ENCODE assay signal across 17 cellular contexts in the genomic region with DNA sequence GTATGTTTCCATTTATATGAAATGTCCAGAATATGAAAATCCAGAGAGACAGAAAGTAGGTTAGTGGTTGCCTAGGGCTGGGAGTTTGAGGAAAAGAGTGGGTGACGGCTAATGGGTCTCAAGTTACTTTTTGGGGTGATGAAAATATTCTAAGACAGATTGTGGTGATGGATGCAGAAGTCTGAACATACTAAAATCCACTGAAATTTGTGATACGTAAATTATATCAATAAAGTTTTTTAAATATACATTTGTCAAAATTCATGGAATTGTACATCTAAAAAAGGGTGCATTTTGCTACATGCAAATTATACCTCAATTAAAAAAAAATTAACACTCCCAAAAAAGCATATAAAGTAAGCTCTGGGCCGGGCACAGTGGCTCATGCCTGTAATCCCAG. TPM values are rescaled to one million over a fixed set of nuclear protein-coding genes. Genes with fewer than 3 reads are reported as not detected.
DNase-seq lines count a peak whose midpoint lies in the region; ATAC-seq, FAIRE-seq and TF ChIP-seq lines count a peak whose summit lies in the region.
"Had no signal": no experiment of that assay in that cellular context is flagged by ENCODE, and none has a peak within 500 bp of the region (broad histone marks: within the 10 kb centered on the region; RNA-seq: fewer than 3 reads in every experiment).

No MANE protein-coding gene starts in this region.

- H3K36me3 Mint-ChIP-seq in activated T-cell treated with anti-CD3 and anti-CD28 coated beads, Interleukin-2, amount 50 U/mL, for 72 hours (ENCODE audit: insufficient read depth in 2 of 2): peaks cover 2% of the 10 kb centered on the region in 2 donors
- H3K36me3 Mint-ChIP-seq: CD14-positive monocyte; CD4-positive, alpha-beta memory T cell had no signal

- TF ChIP-seq EP300 in GM12878 (IDR thresholded peaks at IDR 0.05; ENCODE audit: borderline replicate concordance in 1 of 2, control insufficient read depth in 1 of 2, low read depth in 2 of 2, low read length in 2 of 2): no peak

- no peak for DNase-seq in activated T-cell treated with anti-CD3 and anti-CD28 coated beads, Interleukin-2, amount 50 U/mL, for 72 hours
- no peak for DNase-seq in activated T-cell treated with anti-CD3 and anti-CD28 coated beads, Interleukin-2, amount 50 U/mL, for 1 hour
- peak; percentile 17 for DNase-seq in Karpas-422
- DNase-seq in GM12878 (ENCODE audit: low read depth, low spot score): no peak
- DNase-seq in cerebellum (ENCODE audit: low spot score): no peak
- DNase-seq in urothelium cell line (ENCODE audit: low spot score): no peak
- no peak for DNase-seq in ascending aorta (ENCODE audit: low spot score in 2 of 2)
- DNase-seq: 8988T; BE2C; CD4-positive, alpha-beta memory T cell; DMS153; DMS79; GDM1 had no signal

- no peaks in the 10 kb centered on the region for H3K79me2 ChIP-seq in Karpas-422 (ENCODE audit: low read length)
- no peaks in the 10 kb centered on the region for H3K79me2 ChIP-seq in GM12878 (ENCODE audit: control insufficient read depth, insufficient read depth, low read length)

- H3K36me3 ChIP-seq in Karpas-422 (ENCODE audit: insufficient read depth, low read length): no peaks in the 10 kb centered on the region
- no peaks in the 10 kb centered on the region for H3K36me3 ChIP-seq in GM12878 (ENCODE audit: control insufficient read depth in 2 of 2, insufficient read depth in 2 of 2, low read length in 1 of 2)
- no peaks in the 10 kb centered on the region for H3K36me3 ChIP-seq in ascending aorta
- H3K36me3 ChIP-seq: BE2C, HAP-1 had no signal

- H3K27ac ChIP-seq in Karpas-422 (ENCODE audit: low read length): no peak overlapping the region
- H3K27ac ChIP-seq in GM12878 (ENCODE audit: control insufficient read depth, insufficient read depth): no peak overlapping the region
- H3K27ac ChIP-seq in ascending aorta: no peak overlapping the region

- TF ChIP-seq RAD21 in GM12878 (IDR thresholded peaks at IDR 0.05; ENCODE audit: insufficient read depth, low read depth, low read length): no peak

- RAD21 ChIA-PET in GM12878 (lab: Charles Lee; ENCODE audit: unreplicated experiment): interaction anchor here (1.0 kb wide), 1 partner anchor 14 kb away, joined by 4 read pairs; no protein-coding TSS in a partner anchor

- no peaks in the 10 kb centered on the region for H3K9me2 ChIP-seq in Karpas-422 (replicated peaks; ENCODE audit: insufficient read depth, low read length)

- no peak for TF ChIP-seq POLR2A in GM12878 (IDR thresholded peaks at IDR 0.05; ENCODE audit: low read depth, low read length)

- no peaks in the 10 kb centered on the region for H3K27me3 Mint-ChIP-seq in activated T-cell treated with anti-CD3 and anti-CD28 coated beads, Interleukin-2, amount 50 U/mL, for 72 hours (ENCODE audit: low read depth)
- H3K27me3 Mint-ChIP-seq: CD4-positive, alpha-beta memory T cell had no signal

- POLR2A ChIA-PET in GM12878 (lab: Charles Lee): interaction anchor here (0.6 to 3.2 kb wide), 8 partner anchors 8 to 1129 kb away, joined by 4 to 17 read pairs (median 8); partner anchors contain the start of gene DDIT4

- H3K4me2 ChIP-seq in Karpas-422 (ENCODE audit: low read depth, low read length, poor library complexity, severe bottlenecking): no peak overlapping the region
- no peak overlapping the region for H3K4me2 ChIP-seq in GM12878 (ENCODE audit: control insufficient read depth, insufficient read depth)

- no peaks in the 10 kb centered on the region for H3K9me3 Mint-ChIP-seq in activated T-cell treated with anti-CD3 and anti-CD28 coated beads, Interleukin-2, amount 50 U/mL, for 72 hours
- H3K9me3 Mint-ChIP-seq: CD14-positive monocyte; CD4-positive, alpha-beta memory T cell had no signal

- SMC1A ChIA-PET in GM12878 (lab: Charles Lee; ENCODE audit: uncharacterized antibody, unreplicated experiment): interaction anchor here (0.8 to 2.3 kb wide), 7 partner anchors 8 to 57 kb away, joined by 3 to 12 read pairs (median 3); no protein-coding TSS in a partner anchor

- intact Hi-C loops in GM12878 (cut with micrococcal nuclease; ENCODE audit: unreplicated experiment): no loop called here
- intact Hi-C loops in ascending aorta (cut with DNase I): no loop called here

- no peak overlapping the region for H2AFZ ChIP-seq in Karpas-422 (ENCODE audit: low read length)
- H2AFZ ChIP-seq in GM12878 (ENCODE audit: control insufficient read depth, low read depth, low read length): no peak overlapping the region

- BruUV-seq in GM12878 (replicated peaks; lab: Mats Ljungman, UMichigan): no TSS peak

- H3K4me3 Mint-ChIP-seq in activated T-cell treated with anti-CD3 and anti-CD28 coated beads, Interleukin-2, amount 50 U/mL, for 72 hours: no peak overlapping the region
- H3K4me3 Mint-ChIP-seq: CD14-positive monocyte; CD4-positive, alpha-beta memory T cell had no signal

- H3K4me1 ChIP-seq in Karpas-422 (ENCODE audit: low read length) (peaks cover 11% of the 10 kb centered on the region), GM12878 (ENCODE audit: control insufficient read depth, insufficient read depth, low read length) (peaks cover 16% of the 10 kb centered on the region), ascending aorta (peaks cover 0 to 3% of the 10 kb centered on the region in 2 donors)
- H3K4me1 ChIP-seq: BE2C, HAP-1 had no signal

- CTCF ChIA-PET in GM12878 (lab: Yijun Ruan, JAX): interaction anchor here (1.0 to 11.3 kb wide), 6 partner anchors 8 to 62 kb away, joined by 3 to 275 read pairs (median 6); partner anchors contain the start of gene DDIT4

- H3K27ac Mint-ChIP-seq in activated T-cell treated with anti-CD3 and anti-CD28 coated beads, Interleukin-2, amount 50 U/mL, for 72 hours: peak overlapping the region; percentile 4

- H3K9ac ChIP-seq in Karpas-422 (ENCODE audit: low read length) (no peak overlapping the region), GM12878 (ENCODE audit: control insufficient read depth, insufficient read depth, low read length) (no peak overlapping the region)

- H3K9me3 ChIP-seq in Karpas-422 (ENCODE audit: low read length) (no peaks in the 10 kb centered on the region), GM12878 (replicated peaks; ENCODE audit: control insufficient read depth, insufficient read depth, low read length) (no peaks in the 10 kb centered on the region; the same call in 1 of the 3 replicates), ascending aorta (no peaks in the 10 kb centered on the region)
- H3K9me3 ChIP-seq: BE2C, HAP-1 had no signal

- H3K4me1 Mint-ChIP-seq in activated T-cell treated with anti-CD3 and anti-CD28 coated beads, Interleukin-2, amount 50 U/mL, for 72 hours (ENCODE audit: low read depth): peaks cover 52% of the 10 kb centered on the region

- FAIRE-seq in GM12878 (lab: Jason Lieb, UNC) (no peak), urothelium cell line (lab: Jason Lieb, UNC) (no peak)
- FAIRE-seq: GM19239, H1 had no signal

- H3K27me3 ChIP-seq in Karpas-422 (ENCODE audit: low read length): no peaks in the 10 kb centered on the region
- no peaks in the 10 kb centered on the region for H3K27me3 ChIP-seq in GM12878 (replicated peaks in 1 of 2; ENCODE audit: control insufficient read depth in 2 of 2, insufficient read depth in 2 of 2, low read length in 1 of 2)
- H3K27me3 ChIP-seq in ascending aorta: no peaks in the 10 kb centered on the region
- H3K27me3 ChIP-seq: BE2C had no signal

- H3K4me3 ChIP-seq in Karpas-422 (ENCODE audit: low read length) (no peak overlapping the region), GM12878 (no peak overlapping the region), ascending aorta (no peak overlapping the region)
- H3K4me3 ChIP-seq: HAP-1 had no signal

- 69% methylated on average over 3 of the region's 3 CpGs for WGBS in GM12878 (ENCODE audit: insufficient coverage, insufficient replicate concordance, low lambda C conversion rate, missing lambda C conversion rate)

- H4K20me1 ChIP-seq in Karpas-422 (ENCODE audit: insufficient read depth, low read depth, low read length) (no peaks in the 10 kb centered on the region), GM12878 (ENCODE audit: control insufficient read depth, insufficient read depth) (no peaks in the 10 kb centered on the region)

- no peak for TF ChIP-seq CTCF in GM12878 (IDR thresholded peaks at IDR 0.05 in 2 of 3, conservative IDR thresholded peaks at IDR 0.05 in 1 of 3; ENCODE audit: control insufficient read depth in 2 of 3, extremely low read depth in 1 of 3, insufficient read depth in 1 of 3, low read depth in 3 of 3, low read length in 3 of 3)
- TF ChIP-seq CTCF in ascending aorta (IDR thresholded peaks at IDR 0.05): no peak

- in situ Hi-C loops in GM12878 (cut with MboI): no loop called here

- no peak for ATAC-seq in activated T-cell treated with anti-CD3 and anti-CD28 coated beads, Interleukin-2, amount 50 U/mL, for 72 hours (replicated peaks in 1 of 2)
- ATAC-seq in GM12878: no peak

RNA-seq across cellular contexts. Expression of gene DDIT4, which starts 9.4 kb away (rescaled TPM):
- total RNA-seq in activated T-cell treated with anti-CD3 and anti-CD28 coated beads, Interleukin-2, amount 50 U/mL, for 72 hours: 1,000 to 10,000 TPM; 1,119 to 1,202 TPM
- 331 and 583 TPM in 2 replicates for total RNA-seq in Karpas-422 (2014; rRNA removed; shearing (Covaris generic); ENCODE audit: low replicate concordance)
- 278 and 329 TPM in 2 replicates for total RNA-seq in GM12878 (2013; cell fraction: nucleolus; rRNA removed)
- 227 and 228 TPM in 2 replicates for total RNA-seq in GM12878 (2014; rRNA removed)
- 75.4 and 76.9 TPM in 2 replicates for total RNA-seq in GM12878 (2014; rRNA removed; fragmentation: Illumina TruSeq; extraction: Trizol)
- 192 and 210 TPM in 2 replicates for total RNA-seq in GM12878 (2021)
- 31.9 TPM for polyA plus RNA-seq in GM12878 (2011; ENCODE audit: low read depth)
- polyA plus RNA-seq in GM12878 (2011; rRNA removed): 181 and 277 TPM in 2 replicates
- polyA plus RNA-seq in GM12878 (2011; cell fraction: cytosol; rRNA removed): 307 and 319 TPM in 2 replicates
- polyA plus RNA-seq in GM12878 (2011; cell fraction: nucleus; rRNA removed): 445 and 463 TPM in 2 replicates
- 108 and 193 TPM in 2 replicates for polyA plus RNA-seq in GM12878 (2012)
- polyA plus RNA-seq in GM12878 (2014; fragmentation: Illumina TruSeq; extraction: Trizol): 35.2 and 44.5 TPM in 2 replicates
- polyA plus RNA-seq in GM12878 (2014; fragmentation: Nextera tagmentation; extraction: Ambion mirVana): 1 to 10 TPM; 2.1 to 5.0 TPM
- 174 and 190 TPM in 2 replicates for polyA plus RNA-seq in GM12878 (2014; rRNA removed)
- polyA plus RNA-seq in GM12878 (2016; fragmentation: Nextera tagmentation; extraction: Ambion mirVana): 100 to 1,000 TPM; 245 to 268 TPM
- polyA minus RNA-seq in GM12878 (2011; rRNA and poly(A)+ RNA removed): 219 and 366 TPM in 2 replicates
- polyA minus RNA-seq in GM12878 (2011; cell fraction: cytosol; rRNA and poly(A)+ RNA removed): 187 and 217 TPM in 2 replicates
- polyA minus RNA-seq in GM12878 (2011; cell fraction: nucleus; rRNA and poly(A)+ RNA removed): 480 and 614 TPM in 2 replicates
- total RNA-seq in cerebellum: 60.5 TPM
- 394 TPM for total RNA-seq in ascending aorta
